ENCODE assay signal across 24 cellular contexts in the genomic region with DNA sequence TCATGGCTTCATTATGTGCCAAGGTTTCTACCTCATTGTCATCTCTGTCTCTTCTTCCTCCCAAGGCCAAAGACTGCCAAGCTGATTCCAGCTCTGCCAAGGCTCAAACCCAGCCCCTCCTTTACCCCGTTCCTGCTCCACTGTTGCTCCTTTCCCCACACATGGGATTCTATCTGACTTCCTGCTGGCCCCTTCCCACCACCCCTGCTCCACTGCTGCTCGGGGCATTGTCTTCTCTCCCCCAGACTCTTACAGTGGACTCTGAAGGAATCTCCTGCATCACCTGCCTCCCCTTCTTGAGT.
"Had no signal": no experiment of that assay in that cellular context is flagged by ENCODE, and none has a peak within 500 bp of the region (broad histone marks: within the 10 kb centered on the region; RNA-seq: fewer than 3 reads in every experiment).

No MANE protein-coding gene starts in this region.

- H3K27ac Mint-ChIP-seq: activated CD4-positive, alpha-beta memory T cell treated with anti-CD3 and anti-CD28 coated beads for 36 hours; activated CD4-positive, alpha-beta T cell treated with anti-CD3 and anti-CD28 coated beads, Interleukin-2, amount 10 ng/mL, durations not matched to agents 24 days and 14 days; activated naive CD4-positive, alpha-beta T cell treated with anti-CD3 and anti-CD28 coated beads, Interleukin-2, amount 50 U/mL, for 24 hours; activated naive CD8-positive, alpha-beta T cell treated with anti-CD3 and anti-CD28 coated beads, Interleukin-2, amount 50 U/mL, for 24 hours; activated T-helper 2 cell treated with anti-CD3 and anti-CD28 coated beads, Interferon-gamma antibody, Interleukin-2, Interleukin-4, amounts not matched to agents 10 μg/mL and 5 μg/mL and 100 μg/mL, durations not matched to agents 14 hours and 24 hours and 36 hours; effector memory CD8-positive, alpha-beta T cell; immature natural killer cell; memory B cell; naive thymus-derived CD8-positive, alpha-beta T cell; progenitor cell of endocrine pancreas; stimulated activated effector memory CD8-positive, alpha-beta T cell treated with anti-CD3 and anti-CD28 coated beads, Interleukin-12 subunit alpha, Interleukin-12 subunit beta, amount 100 ng/mL, for 72 hours; stimulated activated naive CD8-positive, alpha-beta T cell treated with anti-CD3 and anti-CD28 coated beads, Interleukin-15, Interleukin-2, amounts not matched to agents 100 ng/mL and 50 ng/mL, for 24 hours had no signal

- ATAC-seq: activated naive CD8-positive, alpha-beta T cell treated with anti-CD3 and anti-CD28 coated beads, Interleukin-2, amount 50 U/mL, for 24 hours; activated T-cell treated with anti-CD3 and anti-CD28 coated beads, Interleukin-2, amount 50 U/mL, for 4 hours; effector memory CD8-positive, alpha-beta T cell; naive thymus-derived CD8-positive, alpha-beta T cell; sciatic nerve; stimulated activated effector memory CD8-positive, alpha-beta T cell treated with anti-CD3 and anti-CD28 coated beads, Interleukin-12 subunit alpha, Interleukin-12 subunit beta, amount 100 ng/mL, for 72 hours; upper lobe of right lung had no signal

- H3K27me3 ChIP-seq: cardiac muscle cell, thyroid gland, upper lobe of right lung had no signal

- DNase-seq: activated CD4-positive, alpha-beta memory T cell treated with anti-CD3 and anti-CD28 coated beads for 36 hours; activated CD4-positive, alpha-beta T cell treated with anti-CD3 and anti-CD28 coated beads, Interleukin-2, amount 10 ng/mL, durations not matched to agents 24 days and 14 days; activated CD4-positive, CD25-positive, alpha-beta regulatory T cell treated with anti-CD3 and anti-CD28 coated beads, Interleukin-2, amount 50 U/mL, for 72 hours; activated naive CD8-positive, alpha-beta T cell treated with anti-CD3 and anti-CD28 coated beads, Interleukin-2, amount 50 U/mL, for 24 hours; activated T-cell treated with anti-CD3 and anti-CD28 coated beads, Interleukin-2, amount 50 U/mL, for 4 hours; effector memory CD8-positive, alpha-beta T cell; immature natural killer cell; naive thymus-derived CD8-positive, alpha-beta T cell; retina; stimulated activated CD4-positive, alpha-beta T cell treated with anti-CD3 and anti-CD28 coated beads, Interleukin-12 subunit alpha, Interleukin-12 subunit beta, amount 100 ng/mL, for 4 hours; stimulated activated CD4-positive, alpha-beta T cell treated with anti-CD3 and anti-CD28 coated beads, Interleukin-4, amount 100 ng/mL, for 1 hour; thyroid gland; upper lobe of right lung; WERI-Rb-1 had no signal

- H3K9me3 Mint-ChIP-seq: activated CD4-positive, alpha-beta memory T cell treated with anti-CD3 and anti-CD28 coated beads for 36 hours; activated CD4-positive, alpha-beta T cell treated with anti-CD3 and anti-CD28 coated beads, Interleukin-2, amount 10 ng/mL, durations not matched to agents 24 days and 14 days; activated naive CD4-positive, alpha-beta T cell treated with anti-CD3 and anti-CD28 coated beads, Interleukin-2, amount 50 U/mL, for 24 hours; activated naive CD8-positive, alpha-beta T cell treated with anti-CD3 and anti-CD28 coated beads, Interleukin-2, amount 50 U/mL, for 24 hours; activated T-cell treated with anti-CD3 and anti-CD28 coated beads, Interleukin-2, amount 50 U/mL, for 4 hours; activated T-helper 2 cell treated with anti-CD3 and anti-CD28 coated beads, Interferon-gamma antibody, Interleukin-2, Interleukin-4, amounts not matched to agents 10 μg/mL and 5 μg/mL and 100 μg/mL, durations not matched to agents 14 hours and 24 hours and 36 hours; immature natural killer cell; memory B cell; naive thymus-derived CD8-positive, alpha-beta T cell; stimulated activated naive CD8-positive, alpha-beta T cell treated with anti-CD3 and anti-CD28 coated beads, Interleukin-15, Interleukin-2, amounts not matched to agents 100 ng/mL and 50 ng/mL, for 24 hours had no signal

- H3K9me3 ChIP-seq: thyroid gland, upper lobe of right lung had no signal

- H3K4me3 ChIP-seq: cardiac muscle cell, coronary artery, skin epidermis, thyroid gland, upper lobe of right lung had no signal

- H3K4me1 Mint-ChIP-seq: activated CD4-positive, alpha-beta T cell treated with anti-CD3 and anti-CD28 coated beads, Interleukin-2, amount 10 ng/mL, durations not matched to agents 24 days and 14 days; activated naive CD4-positive, alpha-beta T cell treated with anti-CD3 and anti-CD28 coated beads, Interleukin-2, amount 50 U/mL, for 24 hours; activated naive CD8-positive, alpha-beta T cell treated with anti-CD3 and anti-CD28 coated beads, Interleukin-2, amount 50 U/mL, for 24 hours; immature natural killer cell; memory B cell; stimulated activated effector memory CD8-positive, alpha-beta T cell treated with anti-CD3 and anti-CD28 coated beads, Interleukin-12 subunit alpha, Interleukin-12 subunit beta, amount 100 ng/mL, for 72 hours had no signal

- H3K36me3 ChIP-seq: cardiac muscle cell, thyroid gland, upper lobe of right lung, WERI-Rb-1 had no signal

- H3K36me3 Mint-ChIP-seq: activated CD4-positive, alpha-beta memory T cell treated with anti-CD3 and anti-CD28 coated beads for 36 hours; activated naive CD4-positive, alpha-beta T cell treated with anti-CD3 and anti-CD28 coated beads, Interleukin-2, amount 50 U/mL, for 24 hours; immature natural killer cell; memory B cell; naive thymus-derived CD8-positive, alpha-beta T cell; stimulated activated effector memory CD8-positive, alpha-beta T cell treated with anti-CD3 and anti-CD28 coated beads, Interleukin-12 subunit alpha, Interleukin-12 subunit beta, amount 100 ng/mL, for 72 hours had no signal

- H3K27ac ChIP-seq: cardiac muscle cell, coronary artery, thyroid gland, upper lobe of right lung, WERI-Rb-1 had no signal

- H3K4me3 Mint-ChIP-seq: activated CD4-positive, alpha-beta memory T cell treated with anti-CD3 and anti-CD28 coated beads for 36 hours; activated CD4-positive, alpha-beta T cell treated with anti-CD3 and anti-CD28 coated beads, Interleukin-2, amount 10 ng/mL, durations not matched to agents 24 days and 14 days; activated naive CD4-positive, alpha-beta T cell treated with anti-CD3 and anti-CD28 coated beads, Interleukin-2, amount 50 U/mL, for 24 hours; activated naive CD8-positive, alpha-beta T cell treated with anti-CD3 and anti-CD28 coated beads, Interleukin-2, amount 50 U/mL, for 24 hours; activated T-cell treated with anti-CD3 and anti-CD28 coated beads, Interleukin-2, amount 50 U/mL, for 4 hours; effector memory CD8-positive, alpha-beta T cell; immature natural killer cell; memory B cell; naive thymus-derived CD8-positive, alpha-beta T cell; stimulated activated effector memory CD8-positive, alpha-beta T cell treated with anti-CD3 and anti-CD28 coated beads, Interleukin-12 subunit alpha, Interleukin-12 subunit beta, amount 100 ng/mL, for 72 hours; stimulated activated naive CD8-positive, alpha-beta T cell treated with anti-CD3 and anti-CD28 coated beads, Interleukin-15, Interleukin-2, amounts not matched to agents 100 ng/mL and 50 ng/mL, for 24 hours had no signal

- H3K27me3 Mint-ChIP-seq: activated CD4-positive, alpha-beta T cell treated with anti-CD3 and anti-CD28 coated beads, Interleukin-2, amount 10 ng/mL, durations not matched to agents 24 days and 14 days; activated naive CD4-positive, alpha-beta T cell treated with anti-CD3 and anti-CD28 coated beads, Interleukin-2, amount 50 U/mL, for 24 hours; stimulated activated naive CD8-positive, alpha-beta T cell treated with anti-CD3 and anti-CD28 coated beads, Interleukin-15, Interleukin-2, amounts not matched to agents 100 ng/mL and 50 ng/mL, for 24 hours had no signal
